Comparison of ENCODE assay signal across 29 cellular contexts in genomic region chr5:176908677-176909358, GRCh38. TPM values are rescaled to one million over a fixed set of nuclear protein-coding genes. Genes with fewer than 3 reads are reported as not detected.
DNase-seq lines count a peak whose midpoint lies in the region; ATAC-seq lines count a peak whose summit lies in the region.
"Had no signal": no experiment of that assay in that cellular context is flagged by ENCODE, and none has a peak within 500 bp of the region (broad histone marks: within the 10 kb centered on the region; RNA-seq: fewer than 3 reads in every experiment).

No MANE protein-coding gene starts in this region.

- no peaks in the 10 kb centered on the region for H3K9me3 Mint-ChIP-seq in activated T-cell treated with anti-CD3 and anti-CD28 coated beads, Interleukin-2, amount 50 U/mL, for 24 hours
- H3K9me3 Mint-ChIP-seq in activated T-cell treated with anti-CD3 and anti-CD28 coated beads, Interleukin-2, amount 50 U/mL, for 4 hours, result no peaks in the 10 kb centered on the region
- H3K9me3 Mint-ChIP-seq in activated T-helper 17 cell treated with anti-CD3 and anti-CD28 coated beads, Interleukin-2, amount 50 U/mL, for 72 hours, result no peaks in the 10 kb centered on the region
- no peaks in the 10 kb centered on the region for H3K9me3 Mint-ChIP-seq in naive thymus-derived CD8-positive, alpha-beta T cell
- H3K9me3 Mint-ChIP-seq: central memory CD8-positive, alpha-beta T cell; GM23338 had no signal

- no peak overlapping the region for H3K4me3 Mint-ChIP-seq in activated T-cell treated with anti-CD3 and anti-CD28 coated beads, Interleukin-2, amount 50 U/mL, for 24 hours
- H3K4me3 Mint-ChIP-seq in activated T-cell treated with anti-CD3 and anti-CD28 coated beads, Interleukin-2, amount 50 U/mL, for 4 hours, result no peak overlapping the region
- no peak overlapping the region for H3K4me3 Mint-ChIP-seq in activated T-helper 17 cell treated with anti-CD3 and anti-CD28 coated beads, Interleukin-2, amount 50 U/mL, for 72 hours
- no peak overlapping the region for H3K4me3 Mint-ChIP-seq in naive thymus-derived CD8-positive, alpha-beta T cell
- H3K4me3 Mint-ChIP-seq: central memory CD8-positive, alpha-beta T cell; GM23338 had no signal

- POLR2A ChIA-PET in naive thymus-derived CD8-positive, alpha-beta T cell (lab: Charles Lee), result no interaction called here

- H3K4me1 Mint-ChIP-seq in activated T-cell treated with anti-CD3 and anti-CD28 coated beads, Interleukin-2, amount 50 U/mL, for 24 hours (ENCODE audit: low read depth), result peaks cover 18% of the 10 kb centered on the region
- H3K4me1 Mint-ChIP-seq in activated T-cell treated with anti-CD3 and anti-CD28 coated beads, Interleukin-2, amount 50 U/mL, for 4 hours (ENCODE audit: low read depth), result peaks cover 13% of the 10 kb centered on the region
- peaks cover 6% of the 10 kb centered on the region for H3K4me1 Mint-ChIP-seq in activated T-helper 17 cell treated with anti-CD3 and anti-CD28 coated beads, Interleukin-2, amount 50 U/mL, for 72 hours
- H3K4me1 Mint-ChIP-seq in naive thymus-derived CD8-positive, alpha-beta T cell, result peaks cover 0 to under 1% (median 0%) of the 10 kb centered on the region in 4 donors
- H3K4me1 Mint-ChIP-seq: central memory CD8-positive, alpha-beta T cell had no signal

- peaks cover 91% of the 10 kb centered on the region for H3K36me3 Mint-ChIP-seq in activated T-cell treated with anti-CD3 and anti-CD28 coated beads, Interleukin-2, amount 50 U/mL, for 24 hours (ENCODE audit: low read depth)
- H3K36me3 Mint-ChIP-seq in activated T-cell treated with anti-CD3 and anti-CD28 coated beads, Interleukin-2, amount 50 U/mL, for 4 hours (ENCODE audit: insufficient read depth), result peaks cover 44% of the 10 kb centered on the region
- H3K36me3 Mint-ChIP-seq in activated T-helper 17 cell treated with anti-CD3 and anti-CD28 coated beads, Interleukin-2, amount 50 U/mL, for 72 hours (ENCODE audit: low read depth), result peaks cover 100% of the 10 kb centered on the region
- H3K36me3 Mint-ChIP-seq in naive thymus-derived CD8-positive, alpha-beta T cell, result peaks cover 5 to 86% (median 17%) of the 10 kb centered on the region in 3 donors

- no peak for DNase-seq in activated T-cell treated with anti-CD3 and anti-CD28 coated beads, Interleukin-2, amount 50 U/mL, for 24 hours
- no peak for DNase-seq in activated T-cell treated with anti-CD3 and anti-CD28 coated beads, Interleukin-2, amount 50 U/mL, for 4 hours
- DNase-seq in NOMO-1 treated with dmso at 0.1 percent for 144 hours (lab: John Stamatoyannopoulos, UW; ENCODE audit: unreplicated experiment), result peak; percentile 18
- no peak for DNase-seq in naive thymus-derived CD8-positive, alpha-beta T cell
- no peak for DNase-seq in stimulated activated CD4-positive, alpha-beta T cell treated with anti-CD3 and anti-CD28 coated beads, Interleukin-1b, Interleukin-23, amount 100 ng/mL, for 48 hours
- DNase-seq: activated CD4-positive, alpha-beta T cell treated with anti-CD3 and anti-CD28 coated beads for 1 hour; activated gamma-delta T cell; activated T-cell treated with anti-CD3 and anti-CD28 coated beads for 4 hours; left lung; NCI-H1436; NCI-H2107; NCI-H748 treated with DMSO at 0.1 percent for 48 hours; occipital lobe; psoas muscle; Right ventricle myocardium superior; stimulated activated CD4-positive, alpha-beta T cell treated with anti-CD3 and anti-CD28 coated beads, Interleukin-15, amount 100 ng/mL, for 24 hours; stimulated activated naive CD8-positive, alpha-beta T cell treated with anti-CD3 and anti-CD28 coated beads, Interleukin-15, Interleukin-2, amounts not matched to agents 100 U/mL and 50 U/mL, for 24 hours; uterus had no signal

- H3K27ac Mint-ChIP-seq in activated T-cell treated with anti-CD3 and anti-CD28 coated beads, Interleukin-2, amount 50 U/mL, for 24 hours, result peak overlapping the region; percentile 37
- H3K27ac Mint-ChIP-seq in activated T-helper 17 cell treated with anti-CD3 and anti-CD28 coated beads, Interleukin-2, amount 50 U/mL, for 72 hours, result peak overlapping the region; percentile 21
- peak overlapping the region in 3 of 10 donors; percentile 35 to 57 (median 40) for H3K27ac Mint-ChIP-seq in naive thymus-derived CD8-positive, alpha-beta T cell

- H3K27me3 Mint-ChIP-seq in activated T-cell treated with anti-CD3 and anti-CD28 coated beads, Interleukin-2, amount 50 U/mL, for 24 hours, result no peaks in the 10 kb centered on the region
- H3K27me3 Mint-ChIP-seq in activated T-cell treated with anti-CD3 and anti-CD28 coated beads, Interleukin-2, amount 50 U/mL, for 4 hours (ENCODE audit: low read depth), result no peaks in the 10 kb centered on the region
- no peaks in the 10 kb centered on the region for H3K27me3 Mint-ChIP-seq in activated T-helper 17 cell treated with anti-CD3 and anti-CD28 coated beads, Interleukin-2, amount 50 U/mL, for 72 hours
- H3K27me3 Mint-ChIP-seq in naive thymus-derived CD8-positive, alpha-beta T cell, result no peaks in the 10 kb centered on the region
- H3K27me3 Mint-ChIP-seq: central memory CD8-positive, alpha-beta T cell had no signal

- no peak for ATAC-seq in activated T-cell treated with anti-CD3 and anti-CD28 coated beads, Interleukin-2, amount 50 U/mL, for 4 hours
- no peak for ATAC-seq in activated T-helper 17 cell treated with anti-CD3 and anti-CD28 coated beads, Interleukin-2, amount 50 U/mL, for 72 hours (replicated peaks)
- ATAC-seq in naive thymus-derived CD8-positive, alpha-beta T cell, result no peak
- ATAC-seq in HG02973 (IDR thresholded peaks at IDR 0.05; ENCODE audit: unreplicated experiment) (no peak), GM18861 (IDR thresholded peaks at IDR 0.05; ENCODE audit: unreplicated experiment) (no peak)
- ATAC-seq: GM23338; left lung; psoas muscle; stimulated activated naive CD8-positive, alpha-beta T cell treated with anti-CD3 and anti-CD28 coated beads, Interleukin-15, Interleukin-2, amounts not matched to agents 100 U/mL and 50 U/mL, for 24 hours had no signal

RNA-seq across cellular contexts. Expression of gene HK3, which starts 9.7 kb away (rescaled TPM):
- under 1 TPM in 2 of 3 donors, not detected in 1; 0.19 to 0.61 TPM for total RNA-seq in activated T-cell treated with anti-CD3 and anti-CD28 coated beads, Interleukin-2, amount 50 U/mL, for 4 hours
- total RNA-seq in activated T-helper 17 cell treated with anti-CD3 and anti-CD28 coated beads, Interleukin-2, amount 50 U/mL, for 72 hours, result under 1 TPM; 0.29 to 0.76 TPM
- under 1 TPM; 0.52 to 0.86 TPM for total RNA-seq in naive thymus-derived CD8-positive, alpha-beta T cell
- under 1 TPM in 2 of 3 donors, not detected in 1; 0.21 to 0.23 TPM for polyA plus RNA-seq in naive thymus-derived CD8-positive, alpha-beta T cell
- total RNA-seq: dermis microvascular lymphatic vessel endothelial cell, endothelial cell of umbilical vein, glomerular endothelial cell, GM23338, HT-29, M059J, myocyte had no signal
- polyA plus RNA-seq: endothelial cell of umbilical vein, GM23338 had no signal
